Comparison of ENCODE assay signal across 9 cellular contexts in the genomic region with DNA sequence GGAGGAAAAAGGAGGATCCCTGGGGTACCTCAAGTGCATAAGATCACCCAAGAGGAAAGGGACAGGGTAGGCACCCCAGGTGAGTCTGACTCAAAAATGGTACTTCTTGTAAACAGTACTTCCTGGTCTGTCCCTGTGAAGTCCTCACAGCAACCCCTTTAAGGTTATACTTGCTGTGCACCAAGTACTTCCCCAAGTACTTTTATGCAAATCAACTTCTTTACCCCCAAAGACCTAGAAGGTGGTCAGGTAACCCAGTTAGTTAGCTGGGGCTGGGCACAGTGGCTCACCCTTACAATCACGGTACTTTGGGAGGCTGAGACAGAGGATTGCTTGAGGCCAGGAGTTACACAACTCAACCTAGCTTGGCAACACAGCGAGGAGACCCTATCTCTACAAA. TPM values are rescaled to one million over a fixed set of nuclear protein-coding genes. Genes with fewer than 3 reads are reported as not detected.
DNase-seq lines count a peak whose midpoint lies in the region; ATAC-seq, FAIRE-seq and TF ChIP-seq lines count a peak whose summit lies in the region.
"Had no signal": no experiment of that assay in that cellular context is flagged by ENCODE, and none has a peak within 500 bp of the region (broad histone marks: within the 10 kb centered on the region; RNA-seq: fewer than 3 reads in every experiment).

No MANE protein-coding gene starts in this region.

- peaks cover 46% of the 10 kb centered on the region for H3K79me2 ChIP-seq in MM.1S (ENCODE audit: low read length)
- H3K79me2 ChIP-seq in neural progenitor cell (ENCODE audit: low read depth) = peaks cover 37% of the 10 kb centered on the region

- H3K9me3 Mint-ChIP-seq in Calu3 (ENCODE audit: low read depth, unreplicated experiment) (no peaks in the 10 kb centered on the region), neural progenitor cell (no peaks in the 10 kb centered on the region)

- no peak for FAIRE-seq in urothelium cell line (lab: Jason Lieb, UNC)

- H3K4me2 ChIP-seq in MM.1S (ENCODE audit: low read depth, low read length) = peak overlapping the region; percentile 76; the same call in 1 of the 2 replicates
- H3K4me2 ChIP-seq in neural progenitor cell = peak overlapping the region; percentile 86

- H3K4me1 Mint-ChIP-seq in Calu3 (ENCODE audit: low read depth, unreplicated experiment) (peaks cover 16% of the 10 kb centered on the region), neural progenitor cell (peaks cover 43% of the 10 kb centered on the region)

- H3K4me1 ChIP-seq in MM.1S (ENCODE audit: low read length) (peaks cover 46% of the 10 kb centered on the region), neural progenitor cell (peaks cover 20% of the 10 kb centered on the region)

- H3K36me3 Mint-ChIP-seq in Calu3 (ENCODE audit: insufficient read depth, unreplicated experiment) (peaks cover 89% of the 10 kb centered on the region), neural progenitor cell (peaks cover 41% of the 10 kb centered on the region)

- H3K27me3 Mint-ChIP-seq in Calu3 (ENCODE audit: unreplicated experiment) (no peaks in the 10 kb centered on the region), neural progenitor cell (ENCODE audit: insufficient read depth, low read depth) (peaks cover 23% of the 10 kb centered on the region)

- no peak for TF ChIP-seq CTCF in Calu3 (IDR thresholded peaks at IDR 0.05; ENCODE audit: unreplicated experiment)
- no peak for TF ChIP-seq CTCF in MM.1S (IDR thresholded peaks at IDR 0.05; ENCODE audit: low read length)
- TF ChIP-seq CTCF in cardiac fibroblast (IDR thresholded peaks at IDR 0.05; ENCODE audit: low read depth, low read length) = no peak
- no peak for TF ChIP-seq CTCF in neural progenitor cell (IDR thresholded peaks at IDR 0.05)

- no peak for ATAC-seq in HG02763 (IDR thresholded peaks at IDR 0.05; ENCODE audit: unreplicated experiment)

- H3K36me3 ChIP-seq in MM.1S (replicated peaks; ENCODE audit: insufficient read depth, low read length) = peaks cover 24% of the 10 kb centered on the region
- peaks cover 10% of the 10 kb centered on the region for H3K36me3 ChIP-seq in neural progenitor cell

- H3K9me3 ChIP-seq in MM.1S (replicated peaks; ENCODE audit: insufficient read depth, low read length) = no peaks in the 10 kb centered on the region
- no peaks in the 10 kb centered on the region for H3K9me3 ChIP-seq in neural progenitor cell (ENCODE audit: low read depth)

- H2AFZ ChIP-seq in MM.1S (ENCODE audit: low read length) (no peak overlapping the region), neural progenitor cell (replicated peaks) (no peak overlapping the region)

- no TSS peak for BruUV-seq in Calu3 (replicated peaks; lab: Mats Ljungman, UMichigan)

- no peaks in the 10 kb centered on the region for H3K9me2 ChIP-seq in MM.1S (replicated peaks; ENCODE audit: insufficient read depth, low read length)

- intact Hi-C loops in Calu3 (cut with micrococcal nuclease; ENCODE audit: unreplicated experiment) = no loop called here

- H4K20me1 ChIP-seq in MM.1S (ENCODE audit: insufficient read depth, low read length) (peaks cover 15% of the 10 kb centered on the region), neural progenitor cell (ENCODE audit: low read depth) (peaks cover 22% of the 10 kb centered on the region)

- H3K4me3 Mint-ChIP-seq in Calu3 (ENCODE audit: low read depth, unreplicated experiment) (peak overlapping the region; percentile 84), neural progenitor cell (peak overlapping the region; percentile 78)

- no peak for DNase-seq in Calu3
- no peak for DNase-seq in MM.1S
- no peak for DNase-seq in cardiac fibroblast (ENCODE audit: low read depth in 2 of 2)
- no peak for DNase-seq in neural progenitor cell (ENCODE audit: low spot score)
- DNase-seq in NCI-H524 treated with DMSO at 0.1 percent for 48 hours (lab: John Stamatoyannopoulos, UW) = no peak
- no peak for DNase-seq in urothelium cell line (ENCODE audit: low spot score)
- DNase-seq in ecto neural progenitor cell (ENCODE audit: low spot score) = no peak
- DNase-seq: NCI-H2029 treated with DMSO at 0.1 percent for 48 hours had no signal

- H3K27me3 ChIP-seq in MM.1S (replicated peaks; ENCODE audit: insufficient read depth, low read length) (no peaks in the 10 kb centered on the region), neural progenitor cell (no peaks in the 10 kb centered on the region)

- H3F3A ChIP-seq in MM.1S (ENCODE audit: insufficient read depth, low read length) = peaks cover 87% of the 10 kb centered on the region
- H3F3A ChIP-seq in neural progenitor cell (ENCODE audit: low read depth) = peaks cover 87% of the 10 kb centered on the region

- H3K9ac ChIP-seq in MM.1S (ENCODE audit: low read length) (no peak overlapping the region; the same call in 1 of the 2 replicates), neural progenitor cell (no peak overlapping the region)

- H3K4me3 ChIP-seq in MM.1S (ENCODE audit: low read length) = 0 out of 2 replicates have a peak overlapping the region, but pooled peaks have one; percentile 92
- H3K4me3 ChIP-seq in cardiac fibroblast (replicated peaks in 1 of 2; ENCODE audit: low read depth in 2 of 2, low read length in 2 of 2) = peak overlapping the region; percentile 100
- H3K4me3 ChIP-seq in neural progenitor cell = no peak overlapping the region

- peak overlapping the region; percentile 66; the same call in 1 of the 2 replicates for H3K27ac ChIP-seq in MM.1S (ENCODE audit: low read length)
- H3K27ac ChIP-seq in neural progenitor cell = no peak overlapping the region

- CTCF ChIA-PET in Calu3 (lab: Charles Lee) = no interaction called here

- peak overlapping the region; percentile 99 for H3K27ac Mint-ChIP-seq in Calu3 (ENCODE audit: unreplicated experiment)
- H3K27ac Mint-ChIP-seq in neural progenitor cell = no peak overlapping the region

RNA-seq across cellular contexts. Expression of gene CALR, which starts 2.5 kb away (rescaled TPM):
- total RNA-seq in Calu3 (2022) (680 and 718 TPM in 2 replicates), neural progenitor cell (ENCODE audit: low replicate concordance) (437 and 569 TPM in 2 replicates)

RNA-seq across cellular contexts. Expression of gene RAD23A, which starts 4.8 kb away (rescaled TPM):
- 101 and 110 TPM in 2 replicates for total RNA-seq in Calu3 (2022)
- total RNA-seq in neural progenitor cell (ENCODE audit: low replicate concordance) = 37.7 and 54.9 TPM in 2 replicates

RNA-seq across cellular contexts. Expression of gene FARSA, which starts 7.4 kb away (rescaled TPM):
- total RNA-seq in Calu3 (2022) (72.8 and 75.5 TPM in 2 replicates), neural progenitor cell (ENCODE audit: low replicate concordance) (21.4 and 51.6 TPM in 2 replicates)

RNA-seq across cellular contexts. Expression of gene GADD45GIP1, which starts 16.1 kb away (rescaled TPM):
- 20.0 and 21.6 TPM in 2 replicates for total RNA-seq in Calu3 (2022)
- 17.1 and 42.2 TPM in 2 replicates for total RNA-seq in neural progenitor cell (ENCODE audit: low replicate concordance)

RNA-seq across cellular contexts. Expression of gene SYCE2, which starts 21.8 kb away (rescaled TPM):
- total RNA-seq in Calu3 (2022) (1.1 TPM in 1 of 2 replicates, not detected in the other), neural progenitor cell (ENCODE audit: low replicate concordance) (1.8 and 6.4 TPM in 2 replicates)
